16 cellular contexts compared by ENCODE assay signal in the genomic region with DNA sequence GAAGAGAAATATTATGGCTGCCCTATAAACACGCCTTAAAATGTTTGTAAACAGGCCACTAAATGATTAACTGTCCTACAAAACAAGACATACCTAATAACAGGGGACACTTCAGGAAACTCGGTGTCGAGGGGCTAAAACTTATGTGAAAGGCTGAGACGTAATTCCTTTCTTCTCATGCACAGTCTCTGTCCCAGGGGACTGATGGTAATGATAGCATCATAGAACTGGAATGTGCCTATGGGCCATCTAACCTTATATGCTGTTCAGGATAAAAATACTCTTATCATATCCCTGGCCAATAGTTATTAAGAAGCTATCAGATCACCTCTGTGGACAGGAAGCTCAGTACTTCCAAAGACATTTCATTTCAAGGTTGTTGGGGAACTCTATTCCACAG.
"Had no signal": no experiment of that assay in that cellular context is flagged by ENCODE, and none has a peak within 500 bp of the region (broad histone marks: within the 10 kb centered on the region; RNA-seq: fewer than 3 reads in every experiment).

No MANE protein-coding gene starts in this region.

- H3K4me3 Mint-ChIP-seq: activated naive CD4-positive, alpha-beta T cell treated with anti-CD3 and anti-CD28 coated beads for 36 hours; activated naive CD8-positive, alpha-beta T cell treated with anti-CD3 and anti-CD28 coated beads, Interleukin-2, amount 50 U/mL, for 24 hours; immature natural killer cell; nephron progenitor cell; stimulated activated naive CD8-positive, alpha-beta T cell treated with anti-CD3 and anti-CD28 coated beads, Interleukin-15, amount 100 ng/mL, for 72 hours had no signal

- H3K9me3 Mint-ChIP-seq: activated naive CD4-positive, alpha-beta T cell treated with anti-CD3 and anti-CD28 coated beads for 36 hours had no signal

- DNase-seq: activated CD4-positive, alpha-beta T cell treated with anti-CD3 and anti-CD28 coated beads, Interleukin-2, amount 50 U/mL, for 1 hour; activated CD4-positive, CD25-positive, alpha-beta regulatory T cell; activated naive CD4-positive, alpha-beta T cell treated with anti-CD3 and anti-CD28 coated beads for 36 hours; activated naive CD8-positive, alpha-beta T cell treated with anti-CD3 and anti-CD28 coated beads, Interleukin-2, amount 50 U/mL, for 24 hours; aorta; esophagus squamous epithelium; foreskin melanocyte; head of caudate nucleus; immature natural killer cell; nephron progenitor cell; occipital lobe; right lobe of liver; stimulated activated naive CD8-positive, alpha-beta T cell treated with anti-CD3 and anti-CD28 coated beads, Interleukin-15, amount 100 ng/mL, for 72 hours; testis had no signal

- H3K9me3 ChIP-seq: esophagus squamous epithelium, right lobe of liver, testis had no signal

- H3K4me1 ChIP-seq: esophagus squamous epithelium, testis had no signal

- H3K27ac Mint-ChIP-seq: activated naive CD4-positive, alpha-beta T cell treated with anti-CD3 and anti-CD28 coated beads for 36 hours; activated naive CD8-positive, alpha-beta T cell treated with anti-CD3 and anti-CD28 coated beads, Interleukin-2, amount 50 U/mL, for 24 hours; activated T-helper 2 cell treated with anti-CD3 and anti-CD28 coated beads, Interferon-gamma antibody, Interleukin-2, Interleukin-4, amounts not matched to agents 10 μg/mL and 5 μg/mL and 100 μg/mL, durations not matched to agents 14 hours and 24 hours and 36 hours; immature natural killer cell; nephron progenitor cell; stimulated activated naive CD8-positive, alpha-beta T cell treated with anti-CD3 and anti-CD28 coated beads, Interleukin-15, amount 100 ng/mL, for 72 hours had no signal

- H3K36me3 ChIP-seq: esophagus squamous epithelium had no signal

- H3K27ac ChIP-seq: cardiac muscle cell, esophagus squamous epithelium, right lobe of liver, testis had no signal

- H3K36me3 Mint-ChIP-seq: immature natural killer cell had no signal

- H3K27me3 ChIP-seq: cardiac muscle cell, esophagus squamous epithelium, right lobe of liver, testis had no signal

- H3K4me3 ChIP-seq: cardiac muscle cell, esophagus squamous epithelium, right lobe of liver, testis had no signal
